In the genomic region with DNA sequence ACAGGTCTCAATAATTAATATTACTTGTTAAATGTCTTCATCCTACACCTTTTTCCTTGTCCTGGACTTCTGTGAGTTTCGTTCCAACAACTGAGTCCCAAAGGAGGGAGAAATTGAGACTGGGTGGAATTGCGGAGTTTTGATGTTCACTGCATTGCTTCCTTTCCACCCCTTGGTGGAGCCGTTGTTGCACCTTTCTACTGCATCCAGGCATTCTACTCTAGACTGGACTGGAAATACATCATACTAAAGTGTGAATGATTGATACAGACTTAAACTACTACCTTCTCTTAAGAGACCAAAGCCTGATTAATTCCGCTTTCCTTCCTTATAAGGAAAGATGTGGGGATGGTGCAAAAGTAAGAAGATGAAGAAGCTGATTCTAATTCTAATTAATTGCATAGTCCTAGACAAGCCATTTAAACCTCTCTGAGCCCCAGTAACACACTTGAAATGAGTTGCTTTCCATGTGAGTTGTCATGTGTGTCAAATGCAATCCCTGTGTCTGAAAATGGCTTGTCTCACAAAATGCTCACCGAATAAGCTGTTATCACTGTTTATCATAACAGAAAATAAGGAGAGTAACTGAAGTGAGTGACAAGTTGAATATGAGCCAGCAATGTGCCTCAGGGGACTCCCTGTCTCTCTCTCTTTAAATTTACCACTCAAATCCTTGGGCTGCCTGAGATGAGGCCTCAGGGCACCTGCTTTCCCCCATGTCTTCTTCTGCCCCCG, we compare ENCODE assay signal across 1 cellular context.
TF ChIP-seq lines count a peak whose summit lies in the region.

No MANE protein-coding gene starts in this region.

TF ChIP-seq in GM23338, 12 proteins besides CTCF, POLR2A, EP300 and RAD21 (continued from another document):
- TF ChIP-seq CREB1 (CRISPR knock-in tag; IDR thresholded peaks at IDR 0.05; ENCODE audit: low read depth), result no peak
- TF ChIP-seq POLR2AphosphoS5 (IDR thresholded peaks at IDR 0.05; ENCODE audit: low read depth), result no peak
- TF ChIP-seq STAT1 (IDR thresholded peaks at IDR 0.05; ENCODE audit: unreplicated experiment), result no peak
- no peak for TF ChIP-seq ZNF462 (CRISPR knock-in tag; IDR thresholded peaks at IDR 0.05)
- TF ChIP-seq NANOG (IDR thresholded peaks at IDR 0.05; ENCODE audit: borderline replicate concordance), result no peak
